Comparison of ENCODE assay signal across 29 cellular contexts in the genomic region with DNA sequence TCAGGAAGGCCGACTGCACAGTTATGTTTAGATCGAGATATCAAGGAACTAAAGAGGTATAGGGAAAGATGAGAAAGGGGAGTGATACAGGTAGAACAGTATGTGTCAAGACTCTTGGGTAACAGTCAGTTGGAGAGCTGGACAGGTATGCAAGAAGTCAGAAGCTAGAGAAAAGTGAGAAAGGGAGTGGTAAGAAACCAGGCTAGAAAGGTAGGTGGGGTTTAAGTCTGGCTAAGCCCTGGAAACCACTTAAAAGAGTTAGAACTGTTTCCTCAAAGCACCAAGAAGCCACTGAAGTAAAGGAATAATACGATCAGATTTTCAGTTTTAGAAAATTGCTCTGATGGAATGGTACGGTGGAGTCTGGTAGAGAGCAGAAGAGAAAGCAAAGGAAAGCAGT.
DNase-seq lines count a peak whose midpoint lies in the region; ATAC-seq, FAIRE-seq and TF ChIP-seq lines count a peak whose summit lies in the region.
"Had no signal": no experiment of that assay in that cellular context is flagged by ENCODE, and none has a peak within 500 bp of the region (broad histone marks: within the 10 kb centered on the region; RNA-seq: fewer than 3 reads in every experiment).

No MANE protein-coding gene starts in this region.

- no peak overlapping the region for H4K8ac ChIP-seq in mesendoderm (ENCODE audit: low read depth, low read length)

- no peak overlapping the region for H3K23ac ChIP-seq in mesendoderm (ENCODE audit: low read length)

- H3K36me3 ChIP-seq in K562 (ENCODE audit: control insufficient read depth, insufficient read depth, low read length) (peaks cover 27% of the 10 kb centered on the region; the same call in 1 of the 3 replicates), endodermal cell (ENCODE audit: control insufficient read depth, insufficient read depth, low read length) (no peaks in the 10 kb centered on the region), mesendoderm (ENCODE audit: control insufficient read depth, insufficient read depth, low read length) (no peaks in the 10 kb centered on the region)

- H2AFZ ChIP-seq in K562 (ENCODE audit: low read depth, low read length) = peak overlapping the region; percentile 23; the same call in 1 of the 2 replicates
- H2AFZ ChIP-seq: GM23248, PC-9 had no signal

- H3K27me3 ChIP-seq in K562 (ENCODE audit: control insufficient read depth in 2 of 2, insufficient read depth in 2 of 2, low read length in 2 of 2) (no peaks in the 10 kb centered on the region), endodermal cell (ENCODE audit: control insufficient read depth, insufficient read depth, low read length, poor library complexity, severe bottlenecking) (no peaks in the 10 kb centered on the region), mesendoderm (ENCODE audit: insufficient read depth, low read length, poor library complexity) (no peaks in the 10 kb centered on the region)
- H3K27me3 ChIP-seq: BLaER1 had no signal

- H3K9me3 Mint-ChIP-seq in T-helper 2 cell treated with Interferon-gamma antibody and Interleukin-4, amounts not matched to agents 5 μg/mL and 100 μg/mL, for 36 hours = no peaks in the 10 kb centered on the region
- no peaks in the 10 kb centered on the region for H3K9me3 Mint-ChIP-seq in activated naive CD8-positive, alpha-beta T cell treated with anti-CD3 and anti-CD28 coated beads, Interleukin-2, amount 10 ng/mL, durations not matched to agents 7 days and 5 days
- H3K9me3 Mint-ChIP-seq in activated naive CD8-positive, alpha-beta T cell treated with anti-CD3 and anti-CD28 coated beads for 36 hours = no peaks in the 10 kb centered on the region
- no peaks in the 10 kb centered on the region for H3K9me3 Mint-ChIP-seq in activated T-helper 1 cell treated with anti-CD3 and anti-CD28 coated beads, Interleukin-12 subunit alpha, Interleukin-12 subunit beta, Interleukin-2, Interleukin-4 antibody, amounts not matched to agents 30 ng/mL and 10 ng/mL and 1 ng/mL, durations not matched to agents 14 hours and 24 hours and 36 hours
- no peaks in the 10 kb centered on the region for H3K9me3 Mint-ChIP-seq in endodermal cell
- H3K9me3 Mint-ChIP-seq: H9 had no signal

- in situ Hi-C loops in K562 (cut with MboI) = no loop called here

- no peak for TF ChIP-seq EP300 in K562 (IDR thresholded peaks at IDR 0.05; ENCODE audit: low read length)

- no peak for TF ChIP-seq RAD21 in K562 (CRISPR knock-in tag; conservative IDR thresholded peaks at IDR 0.05 in 1 of 2, IDR thresholded peaks at IDR 0.05 in 1 of 2)

- no peak overlapping the region; the same call in 1 of the 2 replicates for H3K4me2 ChIP-seq in K562 (ENCODE audit: insufficient read depth, low read length)
- no peak overlapping the region for H3K4me2 ChIP-seq in mesendoderm (ENCODE audit: low read length)
- H3K4me2 ChIP-seq: BLaER1, PC-9 had no signal

- H3K4me1 ChIP-seq in K562 (replicated peaks in 1 of 2; ENCODE audit: control insufficient read depth in 2 of 2, insufficient read depth in 2 of 2, low read length in 2 of 2) = peaks cover 11 to 31% of the 10 kb centered on the region in 2 experiments; a peak in 4 of 5 replicates
- no peaks in the 10 kb centered on the region for H3K4me1 ChIP-seq in endodermal cell (ENCODE audit: control insufficient read depth, insufficient read depth, low read length)
- H3K4me1 ChIP-seq in mesendoderm (ENCODE audit: control insufficient read depth, low read depth, low read length) = no peaks in the 10 kb centered on the region
- H3K4me1 ChIP-seq: BLaER1, Caco-2 had no signal

- no peaks in the 10 kb centered on the region for H3K9me1 ChIP-seq in K562 (ENCODE audit: control insufficient read depth, insufficient read depth, low read length)

- H3K9me3 ChIP-seq in K562 (replicated peaks; ENCODE audit: control insufficient read depth, insufficient read depth, low read depth, low read length) = no peaks in the 10 kb centered on the region
- no peaks in the 10 kb centered on the region for H3K9me3 ChIP-seq in endodermal cell (ENCODE audit: control insufficient read depth, low read length)
- H3K9me3 ChIP-seq: BLaER1, Caco-2 had no signal

- TF ChIP-seq POLR2A in K562 (conservative IDR thresholded peaks at IDR 0.05) = no peak

- H3K18ac ChIP-seq in mesendoderm (ENCODE audit: low read length) = no peak overlapping the region

- H3K27me3 Mint-ChIP-seq in T-helper 2 cell treated with Interferon-gamma antibody and Interleukin-4, amounts not matched to agents 5 μg/mL and 100 μg/mL, for 36 hours (ENCODE audit: low read depth) = no peaks in the 10 kb centered on the region
- no peaks in the 10 kb centered on the region for H3K27me3 Mint-ChIP-seq in activated naive CD8-positive, alpha-beta T cell treated with anti-CD3 and anti-CD28 coated beads, Interleukin-2, amount 10 ng/mL, durations not matched to agents 7 days and 5 days
- no peaks in the 10 kb centered on the region for H3K27me3 Mint-ChIP-seq in activated naive CD8-positive, alpha-beta T cell treated with anti-CD3 and anti-CD28 coated beads for 36 hours
- H3K27me3 Mint-ChIP-seq in activated T-helper 1 cell treated with anti-CD3 and anti-CD28 coated beads, Interleukin-12 subunit alpha, Interleukin-12 subunit beta, Interleukin-2, Interleukin-4 antibody, amounts not matched to agents 30 ng/mL and 10 ng/mL and 1 ng/mL, durations not matched to agents 14 hours and 24 hours and 36 hours (ENCODE audit: insufficient read depth) = no peaks in the 10 kb centered on the region
- no peaks in the 10 kb centered on the region for H3K27me3 Mint-ChIP-seq in endodermal cell (ENCODE audit: insufficient read depth)
- H3K27me3 Mint-ChIP-seq: CD4-positive, alpha-beta memory T cell had no signal

- no TSS peak for BruUV-seq in K562 (replicated peaks; lab: Mats Ljungman, UMichigan)

- H2BK15ac ChIP-seq in mesendoderm (replicated peaks; ENCODE audit: low read depth) = no peak overlapping the region

- H3K4me3 ChIP-seq in K562 = no peak overlapping the region
- H3K4me3 ChIP-seq in endodermal cell (ENCODE audit: low read length) = no peak overlapping the region
- H3K4me3 ChIP-seq in mesendoderm (ENCODE audit: low read length) = no peak overlapping the region
- H3K4me3 ChIP-seq: BLaER1, GM12878, GM23248, PC-9 had no signal

- H3K9ac ChIP-seq in K562 (ENCODE audit: insufficient read depth in 1 of 2, low read depth in 2 of 2, low read length in 2 of 2) = no peak overlapping the region
- H3K9ac ChIP-seq in endodermal cell (ENCODE audit: extremely low read depth, low read length, poor library complexity, severe bottlenecking) = no peak overlapping the region
- H3K9ac ChIP-seq in mesendoderm (ENCODE audit: low read length) = no peak overlapping the region
- H3K9ac ChIP-seq: BLaER1, GM23248 had no signal

- no peaks in the 10 kb centered on the region for H3K79me1 ChIP-seq in mesendoderm (ENCODE audit: low read length)

- no peak for DNase-seq in T-helper 2 cell treated with Interferon-gamma antibody and Interleukin-4, amounts not matched to agents 5 μg/mL and 100 μg/mL, for 36 hours (ENCODE audit: low spot score)
- DNase-seq in T-helper 2 cell = no peak
- DNase-seq in activated naive CD8-positive, alpha-beta T cell treated with anti-CD3 and anti-CD28 coated beads, Interleukin-2, amount 10 ng/mL, durations not matched to agents 7 days and 5 days = no peak
- no peak for DNase-seq in activated naive CD8-positive, alpha-beta T cell treated with anti-CD3 and anti-CD28 coated beads for 36 hours
- no peak for DNase-seq in K562 (ENCODE audit: extremely low read depth in 1 of 4, low spot score in 3 of 4)
- DNase-seq in activated T-helper 1 cell treated with anti-CD3 and anti-CD28 coated beads, Interleukin-12 subunit alpha, Interleukin-12 subunit beta, Interleukin-2, Interleukin-4 antibody, amounts not matched to agents 30 ng/mL and 10 ng/mL and 1 ng/mL, durations not matched to agents 14 hours and 24 hours and 36 hours (ENCODE audit: low spot score) = no peak
- no peak for DNase-seq in endodermal cell
- DNase-seq in mesendoderm = no peak
- DNase-seq: ACHN, Caco-2, DMS 273 treated with DMSO at 0.1 percent for 48 hours, DMS79 treated with DMSO at 0.1 percent for 48 hours, GM23248, H9, KG1, NCI-H1105 treated with DMSO at 0.1 percent for 48 hours, NCI-H2029 treated with DMSO at 0.1 percent for 48 hours, NCI-H226, NCI-H510A treated with DMSO at 0.1 percent for 48 hours, NCI-H748 treated with DMSO at 0.1 percent for 48 hours, PC-9, RPMI8226, SHP77 had no signal

- no peaks in the 10 kb centered on the region for H4K20me1 ChIP-seq in K562 (replicated peaks; ENCODE audit: control insufficient read depth, insufficient read depth, low read length)
- H4K20me1 ChIP-seq: BLaER1 had no signal

- H2BK120ac ChIP-seq in mesendoderm (ENCODE audit: low read depth, low read length) = no peak overlapping the region

- no peaks in the 10 kb centered on the region for H3K79me2 ChIP-seq in K562 (ENCODE audit: control insufficient read depth, insufficient read depth, low read length)
- H3K79me2 ChIP-seq in mesendoderm (ENCODE audit: control insufficient read depth, insufficient read depth, low read length) = no peaks in the 10 kb centered on the region

- H3K27ac Mint-ChIP-seq in T-helper 2 cell treated with Interferon-gamma antibody and Interleukin-4, amounts not matched to agents 5 μg/mL and 100 μg/mL, for 36 hours = no peak overlapping the region
- no peak overlapping the region for H3K27ac Mint-ChIP-seq in activated naive CD8-positive, alpha-beta T cell treated with anti-CD3 and anti-CD28 coated beads, Interleukin-2, amount 10 ng/mL, durations not matched to agents 7 days and 5 days
- no peak overlapping the region for H3K27ac Mint-ChIP-seq in activated naive CD8-positive, alpha-beta T cell treated with anti-CD3 and anti-CD28 coated beads for 36 hours
- H3K27ac Mint-ChIP-seq in activated T-helper 1 cell treated with anti-CD3 and anti-CD28 coated beads, Interleukin-12 subunit alpha, Interleukin-12 subunit beta, Interleukin-2, Interleukin-4 antibody, amounts not matched to agents 30 ng/mL and 10 ng/mL and 1 ng/mL, durations not matched to agents 14 hours and 24 hours and 36 hours = no peak overlapping the region
- H3K27ac Mint-ChIP-seq in endodermal cell = no peak overlapping the region

- no peak for FAIRE-seq in K562 (lab: Jason Lieb, UNC)
- FAIRE-seq: GM12878, HepG2 had no signal

- intact Hi-C loops in K562 (cut with micrococcal nuclease) = no loop called here
- intact Hi-C loops in activated T-helper 1 cell treated with anti-CD3 and anti-CD28 coated beads, Interleukin-12 subunit alpha, Interleukin-12 subunit beta, Interleukin-2, Interleukin-4 antibody, amounts not matched to agents 30 ng/mL and 10 ng/mL and 1 ng/mL, durations not matched to agents 14 hours and 24 hours and 36 hours (cut with micrococcal nuclease) = no loop called here

- CTCF ChIA-PET in K562 (lab: Yijun Ruan, JAX; ENCODE audit: low intra/inter-chr PET ratio) = no interaction called here

- no peak overlapping the region for H2AK5ac ChIP-seq in mesendoderm (ENCODE audit: low read length)

- ATAC-seq in activated naive CD8-positive, alpha-beta T cell treated with anti-CD3 and anti-CD28 coated beads, Interleukin-2, amount 10 ng/mL, durations not matched to agents 7 days and 5 days (ENCODE audit: low read depth) = no peak
- ATAC-seq in K562 = peak; percentile 52
- ATAC-seq: GM12878, HepG2 had no signal

- POLR2A ChIA-PET in activated naive CD8-positive, alpha-beta T cell treated with anti-CD3 and anti-CD28 coated beads, Interleukin-2, amount 10 ng/mL, durations not matched to agents 7 days and 5 days (lab: Charles Lee) = no interaction called here
- POLR2A ChIA-PET in K562 (lab: Yijun Ruan, JAX) = interaction anchor here (0.6 kb wide), 2 partner anchors 24 to 191 kb away, joined by 3 read pairs; no protein-coding TSS in a partner anchor

- H4K5ac ChIP-seq in mesendoderm (ENCODE audit: low read length) = no peak overlapping the region

- WGBS in K562 (ENCODE audit: insufficient coverage, low coverage, missing lambda C conversion rate) = 35% methylated on average over 4 of the region's 4 CpGs
- 93 to 100% methylated on average over 4 of the region's 4 CpGs for WGBS in endodermal cell (ENCODE audit: insufficient coverage in 1 of 2, insufficient read length in 1 of 2), 2 experiments
- WGBS in mesendoderm (ENCODE audit: extremely low coverage, insufficient coverage, low lambda C conversion rate) = no CpG with 5 or more reads among the region's 4 CpGs

- peaks cover 8% of the 10 kb centered on the region for H3K36me3 Mint-ChIP-seq in T-helper 2 cell treated with Interferon-gamma antibody and Interleukin-4, amounts not matched to agents 5 μg/mL and 100 μg/mL, for 36 hours (ENCODE audit: low read depth)
- peaks cover 13% of the 10 kb centered on the region for H3K36me3 Mint-ChIP-seq in activated naive CD8-positive, alpha-beta T cell treated with anti-CD3 and anti-CD28 coated beads, Interleukin-2, amount 10 ng/mL, durations not matched to agents 7 days and 5 days
- peaks cover 24% of the 10 kb centered on the region for H3K36me3 Mint-ChIP-seq in activated naive CD8-positive, alpha-beta T cell treated with anti-CD3 and anti-CD28 coated beads for 36 hours
- peaks cover 5% of the 10 kb centered on the region for H3K36me3 Mint-ChIP-seq in activated T-helper 1 cell treated with anti-CD3 and anti-CD28 coated beads, Interleukin-12 subunit alpha, Interleukin-12 subunit beta, Interleukin-2, Interleukin-4 antibody, amounts not matched to agents 30 ng/mL and 10 ng/mL and 1 ng/mL, durations not matched to agents 14 hours and 24 hours and 36 hours (ENCODE audit: low read depth)
- peaks cover 4% of the 10 kb centered on the region for H3K36me3 Mint-ChIP-seq in endodermal cell (ENCODE audit: low read depth)

- peak overlapping the region; percentile 38 for H3K4me3 Mint-ChIP-seq in T-helper 2 cell treated with Interferon-gamma antibody and Interleukin-4, amounts not matched to agents 5 μg/mL and 100 μg/mL, for 36 hours
- H3K4me3 Mint-ChIP-seq in activated naive CD8-positive, alpha-beta T cell treated with anti-CD3 and anti-CD28 coated beads, Interleukin-2, amount 10 ng/mL, durations not matched to agents 7 days and 5 days = peak overlapping the region; percentile 5
- no peak overlapping the region for H3K4me3 Mint-ChIP-seq in activated naive CD8-positive, alpha-beta T cell treated with anti-CD3 and anti-CD28 coated beads for 36 hours
- no peak overlapping the region for H3K4me3 Mint-ChIP-seq in activated T-helper 1 cell treated with anti-CD3 and anti-CD28 coated beads, Interleukin-12 subunit alpha, Interleukin-12 subunit beta, Interleukin-2, Interleukin-4 antibody, amounts not matched to agents 30 ng/mL and 10 ng/mL and 1 ng/mL, durations not matched to agents 14 hours and 24 hours and 36 hours
- H3K4me3 Mint-ChIP-seq in endodermal cell = no peak overlapping the region
- H3K4me3 Mint-ChIP-seq: H9 had no signal

- TF ChIP-seq CTCF in K562 (IDR thresholded peaks at IDR 0.05 in 2 of 3, conservative IDR thresholded peaks at IDR 0.05 in 1 of 3; ENCODE audit: insufficient read depth in 2 of 3, low read depth in 1 of 3, low read length in 3 of 3) (no peak), endodermal cell (conservative IDR thresholded peaks at IDR 0.05) (no peak)

- peaks cover 13% of the 10 kb centered on the region for H3K4me1 Mint-ChIP-seq in T-helper 2 cell treated with Interferon-gamma antibody and Interleukin-4, amounts not matched to agents 5 μg/mL and 100 μg/mL, for 36 hours (ENCODE audit: low read depth)
- H3K4me1 Mint-ChIP-seq in activated naive CD8-positive, alpha-beta T cell treated with anti-CD3 and anti-CD28 coated beads, Interleukin-2, amount 10 ng/mL, durations not matched to agents 7 days and 5 days = peaks cover 8% of the 10 kb centered on the region
- H3K4me1 Mint-ChIP-seq in activated naive CD8-positive, alpha-beta T cell treated with anti-CD3 and anti-CD28 coated beads for 36 hours = peaks cover 8% of the 10 kb centered on the region
- H3K4me1 Mint-ChIP-seq in activated T-helper 1 cell treated with anti-CD3 and anti-CD28 coated beads, Interleukin-12 subunit alpha, Interleukin-12 subunit beta, Interleukin-2, Interleukin-4 antibody, amounts not matched to agents 30 ng/mL and 10 ng/mL and 1 ng/mL, durations not matched to agents 14 hours and 24 hours and 36 hours (ENCODE audit: low read depth) = peaks cover 12% of the 10 kb centered on the region
- peaks cover 6% of the 10 kb centered on the region for H3K4me1 Mint-ChIP-seq in endodermal cell

- H3K56ac ChIP-seq in mesendoderm (ENCODE audit: low read length) = no peak overlapping the region

- H2BK5ac ChIP-seq in mesendoderm (ENCODE audit: low read length) = no peak overlapping the region

- no peak overlapping the region for H3K4ac ChIP-seq in mesendoderm (ENCODE audit: low read depth, low read length)

- H3K27ac ChIP-seq in K562 (ENCODE audit: extremely low read depth, low read depth, low read length) = peak overlapping the region; percentile 61; the same call in 1 of the 3 replicates
- H3K27ac ChIP-seq in endodermal cell (ENCODE audit: low read depth, low read length) = no peak overlapping the region
- no peak overlapping the region for H3K27ac ChIP-seq in mesendoderm (ENCODE audit: low read depth, low read length)
- H3K27ac ChIP-seq: 22Rv1, BLaER1, GM23248, HL-60, PC-9 had no signal

Comparison
In these comparisons a context has a peak if more than half of its experiments do, and no peak if none do; other contexts are left out.
1. H3K4me3 Mint-ChIP-seq: peak in T-helper 2 cell treated with Interferon-gamma antibody and Interleukin-4, amounts not matched to agents 5 μg/mL and 100 μg/mL, for 36 hours (single experiment) and activated naive CD8-positive, alpha-beta T cell treated with anti-CD3 and anti-CD28 coated beads, Interleukin-2, amount 10 ng/mL, durations not matched to agents 7 days and 5 days (single experiment); none in activated naive CD8-positive, alpha-beta T cell treated with anti-CD3 and anti-CD28 coated beads for 36 hours (single experiment), activated T-helper 1 cell treated with anti-CD3 and anti-CD28 coated beads, Interleukin-12 subunit alpha, Interleukin-12 subunit beta, Interleukin-2, Interleukin-4 antibody, amounts not matched to agents 30 ng/mL and 10 ng/mL and 1 ng/mL, durations not matched to agents 14 hours and 24 hours and 36 hours (single experiment) and endodermal cell (single experiment).